Comparison of ENCODE assay signal across 7 cellular contexts in genomic region chr4:22465996-22466395, GRCh38.
"Had no signal": no experiment of that assay in that cellular context is flagged by ENCODE, and none has a peak within 500 bp of the region (broad histone marks: within the 10 kb centered on the region; RNA-seq: fewer than 3 reads in every experiment).

No MANE protein-coding gene starts in this region.

- FAIRE-seq: G401.6, GM12891, GM12892, GM18507, GM19239 had no signal

- DNase-seq: GDM1, GF-D8 had no signal
